Comparison of ENCODE assay signal across 8 cellular contexts in the genomic region with DNA sequence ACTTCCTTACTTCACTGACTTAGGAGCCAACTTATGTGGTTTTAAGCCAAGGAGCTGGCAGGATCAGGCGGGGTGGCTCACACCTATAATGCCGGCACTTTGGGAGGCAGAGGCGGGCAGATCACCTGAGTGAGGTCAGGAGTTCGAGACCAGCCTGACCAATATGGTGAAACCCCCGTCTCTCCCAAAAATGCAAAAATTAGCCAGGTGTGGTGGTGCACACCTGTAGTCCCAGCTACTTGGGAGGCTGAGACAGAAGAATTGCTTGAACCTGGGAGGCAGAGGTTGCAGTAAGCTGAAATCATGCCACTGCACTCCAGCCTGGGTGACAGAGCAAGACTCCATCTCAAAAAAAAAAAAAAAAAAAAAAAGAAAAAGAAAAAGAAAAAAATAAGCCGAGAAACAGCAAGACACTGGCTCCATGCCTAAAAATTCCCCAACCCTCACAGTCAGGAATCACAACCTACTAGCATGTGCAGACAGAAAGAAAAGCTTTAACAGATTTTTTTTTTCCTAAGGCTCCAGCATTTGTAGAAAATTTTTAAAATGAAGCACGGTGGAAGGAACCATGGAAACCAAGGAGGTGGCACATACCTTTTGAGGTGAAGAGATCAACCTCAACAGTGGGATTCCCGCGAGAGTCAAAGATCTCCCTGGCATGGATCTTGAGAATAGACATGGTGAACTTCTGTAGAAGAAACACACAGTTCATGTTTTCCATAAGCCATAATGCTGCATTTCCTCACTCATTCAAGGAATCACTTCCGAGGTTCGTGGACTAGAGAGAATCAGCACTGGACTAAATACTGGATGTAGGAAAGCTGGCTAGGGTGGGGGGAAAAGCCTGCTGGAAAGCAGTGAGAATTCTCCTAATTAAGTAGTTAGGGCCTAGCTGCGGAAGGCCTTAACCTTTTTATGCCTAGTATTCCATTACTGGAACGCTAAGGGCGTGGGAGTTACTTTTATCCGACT. TPM values are rescaled to one million over a fixed set of nuclear protein-coding genes. Genes with fewer than 3 reads are reported as not detected.
A peak's percentile ranks its signal among the peaks of the same experiment; 100 is the strongest.
DNase-seq lines count a peak whose midpoint lies in the region; ATAC-seq, FAIRE-seq and TF ChIP-seq lines count a peak whose summit lies in the region.

No MANE protein-coding gene starts in this region.

- POLR2A ChIA-PET in Panc1 (lab: Charles Lee): interaction anchor here (0.6 to 0.8 kb wide), 4 partner anchors 9 to 897 kb away, joined by 3 to 7 read pairs (median 6); no protein-coding TSS in a partner anchor
- POLR2A ChIA-PET in H1 (lab: Charles Lee; ENCODE audit: partially characterized antibody): interaction anchor here (0.6 to 29.3 kb wide), 13 partner anchors 9 to 135 kb away, joined by 3 to 880 read pairs (median 4); no protein-coding TSS in a partner anchor

- peaks cover 2% of the 10 kb centered on the region; the same call in 1 of the 2 replicates for H3K23me2 ChIP-seq in H1 (ENCODE audit: low read depth, low read length)

- peak overlapping the region; percentile 62; the same call in 1 of the 2 replicates for H2BK12ac ChIP-seq in H1 (ENCODE audit: low read depth, low read length)

- peak overlapping the region; percentile 100 for H3K27ac ChIP-seq in Panc1 (ENCODE audit: low read length)
- no peak overlapping the region; the same call in 1 of the 2 replicates for H3K27ac ChIP-seq in H1 (ENCODE audit: low read depth, low read length)
- peak overlapping the region; percentile 100 for H3K27ac ChIP-seq in psoas muscle

- no TSS peak for BruUV-seq in Panc1 (replicated peaks; lab: Mats Ljungman, UMichigan)

- H3K9ac ChIP-seq in H1 (replicated peaks in 1 of 4; ENCODE audit: extremely low read depth in 1 of 4, low read depth in 3 of 4, low read length in 3 of 4): no peak overlapping the region

- WGBS in H1 (ENCODE audit: extremely low coverage in 1 of 2, insufficient coverage in 1 of 2, insufficient read length in 1 of 2, insufficient replicate concordance in 2 of 2, low coverage in 1 of 2, low lambda C conversion rate in 2 of 2, missing lambda C conversion rate in 1 of 2), 2 experiments: 94% methylated on average over 15 of the region's 15 CpGs; no CpG with 5 or more reads in 1 of the 2 experiments
- WGBS in psoas muscle, 3 donors: 77 to 87% (median 78%) methylated on average over 15 of the region's 15 CpGs

- H3K27me3 ChIP-seq in Panc1 (ENCODE audit: control insufficient read depth, insufficient read depth, low read length) (no peaks in the 10 kb centered on the region), H1 (replicated peaks in 1 of 4; ENCODE audit: control insufficient read depth in 3 of 4, extremely low read depth in 1 of 4, insufficient read depth in 3 of 4, low read length in 3 of 4) (no peaks in the 10 kb centered on the region), psoas muscle (ENCODE audit: insufficient read depth in 3 of 3, low read length in 2 of 3) (no peaks in the 10 kb centered on the region)

- H3K4me3 ChIP-seq in Panc1 (ENCODE audit: low read depth in 2 of 2, low read length in 2 of 2) (peak overlapping the region; percentile 94 to 97), H1 (ENCODE audit: extremely low read depth in 1 of 4, insufficient read depth in 2 of 4, low read depth in 3 of 4, low read length in 4 of 4) (peak overlapping the region in 1 of 4 experiments; percentile 92; a peak in 2 of 8 replicates), psoas muscle (peak overlapping the region; percentile 72)

- H3K36me3 ChIP-seq in Panc1 (ENCODE audit: control insufficient read depth, insufficient read depth, low read length): peaks cover 56% of the 10 kb centered on the region
- peaks cover 46 to 78% (median 62%) of the 10 kb centered on the region in 4 experiments for H3K36me3 ChIP-seq in H1 (ENCODE audit: control insufficient read depth in 2 of 4, insufficient read depth in 4 of 4, low read length in 3 of 4)
- H3K36me3 ChIP-seq in psoas muscle (ENCODE audit: insufficient read depth in 1 of 2, low read depth in 1 of 2): peaks cover 7 to 70% of the 10 kb centered on the region in 2 donors

- H4K5ac ChIP-seq in H1 (ENCODE audit: insufficient read length, low read depth, low read length): no peak overlapping the region

- H3K23ac ChIP-seq in H1 (ENCODE audit: insufficient read length): no peak overlapping the region

- TF ChIP-seq CTCF in Panc1 (IDR thresholded peaks at IDR 0.05): no peak
- no peak for TF ChIP-seq CTCF in H1 (IDR thresholded peaks at IDR 0.05; ENCODE audit: control extremely low read depth in 1 of 3, insufficient read depth in 1 of 3, low read depth in 1 of 3, low read length in 3 of 3)
- TF ChIP-seq CTCF in psoas muscle (IDR thresholded peaks at IDR 0.05): no peak

- H3K56ac ChIP-seq in H1 (replicated peaks; ENCODE audit: insufficient read length, low read depth, low read length): no peak overlapping the region

- H3K9me3 ChIP-seq in Panc1 (ENCODE audit: control insufficient read depth, insufficient read depth, low read depth, low read length) (no peaks in the 10 kb centered on the region), H1 (ENCODE audit: insufficient read depth in 2 of 2, low read depth in 1 of 2, low read length in 1 of 2) (no peaks in the 10 kb centered on the region), psoas muscle (no peaks in the 10 kb centered on the region)

- no peak overlapping the region for H4K8ac ChIP-seq in H1 (ENCODE audit: extremely low read depth, insufficient read depth, low read length)

- peaks cover 8% of the 10 kb centered on the region for H3K79me1 ChIP-seq in H1 (ENCODE audit: low read depth, low read length)

- 0 out of 3 replicates have a peak, but pooled peaks of 1 of the 2 experiments have one; percentile 7 for TF ChIP-seq POLR2A in H1 (IDR thresholded peaks at IDR 0.05; ENCODE audit: control extremely low read depth in 1 of 2, low read depth in 2 of 2, low read length in 2 of 2)

- H3K4me2 ChIP-seq in H1 (ENCODE audit: insufficient read depth in 1 of 2, low read depth in 2 of 2, low read length in 2 of 2): peak overlapping the region; percentile 40 to 54

- H4K20me1 ChIP-seq in H1 (replicated peaks in 1 of 2; ENCODE audit: control insufficient read depth in 1 of 2, insufficient read depth in 2 of 2, low read length in 2 of 2): peaks cover 32 to 37% of the 10 kb centered on the region in 2 experiments

- ATAC-seq in Panc1: no peak
- ATAC-seq in psoas muscle: no peak
- ATAC-seq in GM18502 (IDR thresholded peaks at IDR 0.05; ENCODE audit: poor library complexity, unreplicated experiment): no peak

- TF ChIP-seq EP300 in H1 (IDR thresholded peaks at IDR 0.05; ENCODE audit: borderline replicate concordance in 1 of 2, low read depth in 2 of 2, low read length in 2 of 2): no peak

- H3K79me2 ChIP-seq in H1 (ENCODE audit: control insufficient read depth in 1 of 2, insufficient read depth in 2 of 2, low read length in 2 of 2): peaks cover 38 to 86% of the 10 kb centered on the region in 2 experiments

- no peak overlapping the region; the same call in 1 of the 2 replicates for H2BK15ac ChIP-seq in H1 (ENCODE audit: low read length)

- no peak overlapping the region for H2AK5ac ChIP-seq in H1 (ENCODE audit: low read depth, low read length)

- no peak overlapping the region for H2AFZ ChIP-seq in H1 (ENCODE audit: low read length)

- no peak overlapping the region for H3K14ac ChIP-seq in H1 (ENCODE audit: insufficient read length)

- 0 out of 2 replicates have a peak overlapping the region, but pooled peaks have one; percentile 34 for H2BK20ac ChIP-seq in H1 (ENCODE audit: low read length)

- in situ Hi-C loops in Panc1 (cut with HindIII; ENCODE audit: low pct_unique_long_range_greater_than_20kb, low sequenced_read_pairs): no loop called here

- no peak for TF ChIP-seq RAD21 in H1 (IDR thresholded peaks at IDR 0.05 in 1 of 2, conservative IDR thresholded peaks at IDR 0.05 in 1 of 2; ENCODE audit: low read depth in 2 of 2, low read length in 2 of 2)

- DNase-seq in ELR (ENCODE audit: low read depth) (peak; percentile 61), Panc1 (ENCODE audit: low read depth, low spot score) (no peak), H1 (ENCODE audit: low read depth in 1 of 2, low spot score in 2 of 2) (no peak), psoas muscle (no peak), retina (no peak), NCI-H446 treated with DMSO at 0.1 percent for 48 hours (lab: John Stamatoyannopoulos, UW) (no peak)
- DNase-seq in central memory CD4-positive, alpha-beta T cell: no peak

- H3K18ac ChIP-seq in H1 (ENCODE audit: extremely low read depth, low read length): no peak overlapping the region

- no peak overlapping the region for H4K91ac ChIP-seq in H1 (replicated peaks; ENCODE audit: insufficient read length, low read length)

- no peak overlapping the region for H2BK120ac ChIP-seq in H1 (replicated peaks; ENCODE audit: low read depth, low read length)

- H2BK5ac ChIP-seq in H1 (ENCODE audit: low read depth, low read length): peak overlapping the region; percentile 79; the same call in 1 of the 2 replicates

- FAIRE-seq in H1 (lab: Jason Lieb, UNC): no peak

- H3K4me1 ChIP-seq in Panc1 (ENCODE audit: control insufficient read depth, insufficient read depth, low read length) (peaks cover 65% of the 10 kb centered on the region), H1 (replicated peaks in 1 of 4; ENCODE audit: control insufficient read depth in 3 of 4, insufficient read depth in 4 of 4, low read length in 3 of 4) (peaks cover 12 to 31% (median 17%) of the 10 kb centered on the region in 4 experiments), psoas muscle (peaks cover 57% of the 10 kb centered on the region)

- no peak overlapping the region for H3K4ac ChIP-seq in H1 (replicated peaks; ENCODE audit: insufficient read length, low read depth, low read length)

- CTCF ChIA-PET in Panc1 (lab: Charles Lee) (interaction anchor here (0.7 kb wide), 2 partner anchors 71 to 477 kb away, joined by 6 to 7 read pairs; a partner anchor contains a TSS), H1 (lab: Charles Lee; ENCODE audit: partially characterized antibody) (interaction anchor here (0.9 to 5.2 kb wide), 9 partner anchors 9 to 116 kb away, joined by 3 to 47 read pairs (median 3); no protein-coding TSS in a partner anchor)

- intact Hi-C loops in Panc1 (cut with micrococcal nuclease; ENCODE audit: unreplicated experiment): no loop called here
- intact Hi-C loops in psoas muscle (cut with DNase I): no loop called here

RNA-seq across cellular contexts. Expression of a gene that starts 4.0 kb away (rescaled TPM):
- total RNA-seq in Panc1 (2021; ENCODE audit: unreplicated experiment): 2,480 TPM
- polyA plus RNA-seq in Panc1 (2012; ENCODE audit: insufficient read length): 3,248 TPM
- total RNA-seq in H1 (2021; fragmentation: NEBNext Ultra II Directional; extraction: Animal tissue kit (Norgen Biotek cat#: 25700)): 2,080 and 2,117 TPM in 2 replicates
- polyA plus RNA-seq in H1 (2011; rRNA removed): 1,763 and 2,059 TPM in 2 replicates
- polyA plus RNA-seq in H1 (2011; cell fraction: cytosol; rRNA removed): 2,358 TPM
- polyA plus RNA-seq in H1 (2011; cell fraction: nucleus; rRNA removed): 2,405 TPM
- 1,870 to 2,736 TPM (median 2,687 TPM) in 4 replicates for polyA plus RNA-seq in H1 (2012, experiment 1 of 2)
- polyA plus RNA-seq in H1 (2012, experiment 2 of 2): 3,551 TPM
- 1,002 TPM for polyA plus RNA-seq in H1 (2013, experiment 1 of 2)
- 997 TPM for polyA plus RNA-seq in H1 (2013, experiment 2 of 2)
- polyA minus RNA-seq in H1 (2011; rRNA and poly(A)+ RNA removed): 2,726 and 2,920 TPM in 2 replicates
- polyA minus RNA-seq in H1 (2011; cell fraction: cytosol; rRNA and poly(A)+ RNA removed): 1,825 TPM
- polyA minus RNA-seq in H1 (2011; cell fraction: nucleus; rRNA and poly(A)+ RNA removed): 812 TPM
- total RNA-seq in psoas muscle: 100 to 1,000 TPM; 110 to 364 (median 217) TPM
- polyA plus RNA-seq in psoas muscle: 100 to 1,000 TPM in 2 of 3 donors, 10 to 100 TPM in 1; 83.8 to 489 (median 190) TPM

RNA-seq across cellular contexts. Expression of a gene that starts 57.1 kb away (rescaled TPM):
- 217 TPM for total RNA-seq in Panc1 (2021; ENCODE audit: unreplicated experiment)
- polyA plus RNA-seq in Panc1 (2012; ENCODE audit: insufficient read length): 196 TPM
- 126 and 142 TPM in 2 replicates for total RNA-seq in H1 (2021; fragmentation: NEBNext Ultra II Directional; extraction: Animal tissue kit (Norgen Biotek cat#: 25700))
- 15.3 and 17.5 TPM in 2 replicates for polyA plus RNA-seq in H1 (2011; rRNA removed)
- polyA plus RNA-seq in H1 (2011; cell fraction: cytosol; rRNA removed): 10.6 TPM
- 92.6 TPM for polyA plus RNA-seq in H1 (2011; cell fraction: nucleus; rRNA removed)
- polyA plus RNA-seq in H1 (2012, experiment 1 of 2): 63.0 to 85.2 TPM (median 68.9 TPM) in 4 replicates
- 48.9 TPM for polyA plus RNA-seq in H1 (2012, experiment 2 of 2)
- 54.3 TPM for polyA plus RNA-seq in H1 (2013, experiment 1 of 2)
- 52.9 TPM for polyA plus RNA-seq in H1 (2013, experiment 2 of 2)
- 140 and 169 TPM in 2 replicates for polyA minus RNA-seq in H1 (2011; rRNA and poly(A)+ RNA removed)
- 66.2 TPM for polyA minus RNA-seq in H1 (2011; cell fraction: cytosol; rRNA and poly(A)+ RNA removed)
- polyA minus RNA-seq in H1 (2011; cell fraction: nucleus; rRNA and poly(A)+ RNA removed): 188 TPM
- 100 to 1,000 TPM in 2 of 4 donors, 10 to 100 TPM in 2; 56.7 to 308 (median 165) TPM for total RNA-seq in psoas muscle
- 100 to 1,000 TPM in 1 of 3 donors, 10 to 100 TPM in 2; 38.8 to 130 (median 49.8) TPM for polyA plus RNA-seq in psoas muscle
